7 cellular contexts compared by ENCODE assay signal in the genomic region with DNA sequence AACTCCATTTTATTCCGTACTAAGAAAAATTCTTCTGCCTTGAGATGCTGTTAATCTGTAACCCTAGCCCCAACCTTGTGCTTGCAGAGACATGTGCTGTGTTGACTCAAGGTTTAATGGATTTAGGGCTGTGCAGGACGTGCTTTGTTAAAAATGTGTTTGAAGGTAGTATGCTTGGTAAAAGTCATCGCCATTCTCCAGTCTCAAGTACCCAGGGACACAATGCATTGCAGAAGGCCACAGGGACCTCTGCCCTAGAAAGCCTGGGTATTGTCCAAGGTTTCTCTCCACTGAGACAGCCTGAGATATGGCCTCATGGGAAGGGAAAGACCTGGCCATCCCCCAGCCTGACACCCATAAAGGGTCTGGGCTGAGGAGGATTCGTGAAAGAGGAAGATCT. TPM values are rescaled to one million over a fixed set of nuclear protein-coding genes. Genes with fewer than 3 reads are reported as not detected.
DNase-seq lines count a peak whose midpoint lies in the region; ATAC-seq, FAIRE-seq and TF ChIP-seq lines count a peak whose summit lies in the region.
"Not testable (repeated sequence)": the region's sequence is repeated elsewhere in the genome, so short reads cannot be mapped to it uniquely, and the experiment has no call there.

No MANE protein-coding gene starts in this region.

- H3K36me3 ChIP-seq in WERI-Rb-1 (peaks cover 12% of the 10 kb centered on the region), endodermal cell (ENCODE audit: control insufficient read depth, insufficient read depth, low read length) (peaks cover 13% of the 10 kb centered on the region)
- H3K36me3 ChIP-seq in HepG2 (replicated peaks in 1 of 2; ENCODE audit: control insufficient read depth in 1 of 2, insufficient read depth in 2 of 2, low read length in 2 of 2), result not testable (repeated sequence)

- H3K27ac Mint-ChIP-seq in endodermal cell, result not testable (repeated sequence)
- H3K27ac Mint-ChIP-seq in progenitor cell of endocrine pancreas, result peak overlapping the region; percentile 56

- not testable (repeated sequence) for DNase-seq in D721Med (ENCODE audit: insufficient read length, low spot score); WERI-Rb-1; endodermal cell; progenitor cell of endocrine pancreas (ENCODE audit: low spot score, unreplicated experiment)
- DNase-seq in DMS53 treated with DMSO at 0.1 percent for 48 hours (lab: John Stamatoyannopoulos, UW; ENCODE audit: unreplicated experiment) (peak; percentile 12), epithelial cell of prostate (ENCODE audit: low read depth, low spot score) (peak; percentile 34), HepG2 (ENCODE audit: low spot score) (peak; percentile 33)

- H3K4me3 Mint-ChIP-seq in endodermal cell; progenitor cell of endocrine pancreas (ENCODE audit: low read depth): not testable (repeated sequence)

- FAIRE-seq in D721Med (lab: Jason Lieb, UNC), result peak; percentile 44
- FAIRE-seq in HepG2 (lab: Jason Lieb, UNC), result peak; percentile 39

- not testable (repeated sequence) for H3K79me2 ChIP-seq in HepG2 (ENCODE audit: insufficient read depth, low read length)

- CTCF ChIA-PET in HepG2 (lab: Yijun Ruan, JAX; ENCODE audit: low intra/inter-chr PET ratio, low total read pairs), result not testable (repeated sequence)

- not testable (repeated sequence) for H3K4me1 ChIP-seq in endodermal cell (ENCODE audit: control insufficient read depth, insufficient read depth, low read length)
- H3K4me1 ChIP-seq in HepG2 (ENCODE audit: insufficient read depth, low read length), result peaks cover 59% of the 10 kb centered on the region

- not testable (repeated sequence) for TF ChIP-seq CTCF in D721Med (IDR thresholded peaks at IDR 0.05; ENCODE audit: insufficient read depth, missing control alignments); WERI-Rb-1 (IDR thresholded peaks at IDR 0.05; ENCODE audit: low read depth, low read length); endodermal cell (conservative IDR thresholded peaks at IDR 0.05); HepG2 (CRISPR knock-in tag; IDR thresholded peaks at IDR 0.05); progenitor cell of endocrine pancreas (IDR thresholded peaks at IDR 0.05; ENCODE audit: unreplicated experiment)

- not testable (repeated sequence) for H3K27me3 Mint-ChIP-seq in endodermal cell (ENCODE audit: insufficient read depth); progenitor cell of endocrine pancreas

- not testable (repeated sequence) for TF ChIP-seq RAD21 in HepG2 (CRISPR knock-in tag; IDR thresholded peaks at IDR 0.05)

- ATAC-seq in HepG2, result not testable (repeated sequence)

- H2AFZ ChIP-seq in HepG2 (ENCODE audit: low read length), result peak overlapping the region; percentile 23

- in situ Hi-C loops in HepG2 (cut with HindIII; ENCODE audit: extremely low pct_ligation_motif_present, low pct_unique_long_range_greater_than_20kb), result not testable (repeated sequence)

- WGBS in endodermal cell (ENCODE audit: insufficient coverage in 1 of 2, insufficient read length in 1 of 2), 2 experiments, result 83 to 92% methylated on average over 2 to 4 of the region's 4 CpGs
- 21% methylated on average over 4 of the region's 4 CpGs for WGBS in HepG2 (ENCODE audit: low lambda C conversion rate)

- H3K9me3 Mint-ChIP-seq in endodermal cell (peaks cover 83% of the 10 kb centered on the region), progenitor cell of endocrine pancreas (ENCODE audit: low read depth) (peaks cover 49% of the 10 kb centered on the region)

- not testable (repeated sequence) for H3K27me3 ChIP-seq in WERI-Rb-1 (ENCODE audit: insufficient read depth, low read depth, severe bottlenecking); endodermal cell (ENCODE audit: control insufficient read depth, insufficient read depth, low read length, poor library complexity, severe bottlenecking); HepG2 (ENCODE audit: control insufficient read depth in 1 of 2, insufficient read depth in 2 of 2, low read length in 2 of 2)

- H3K27ac ChIP-seq in WERI-Rb-1 (peak overlapping the region; percentile 91; the same call in 1 of the 2 replicates), epithelial cell of prostate (peak overlapping the region; percentile 8), HepG2 (ENCODE audit: extremely low read length, insufficient read depth, low read length) (peak overlapping the region; percentile 57)
- not testable (repeated sequence) for H3K27ac ChIP-seq in endodermal cell (ENCODE audit: low read depth, low read length)

- TF ChIP-seq POLR2A in HepG2 (IDR thresholded peaks at IDR 0.05; ENCODE audit: insufficient read depth in 1 of 2, low read depth in 2 of 2, low read length in 2 of 2), result not testable (repeated sequence)

- H3K4me3 ChIP-seq in WERI-Rb-1 (ENCODE audit: low read depth, low read length); HepG2 (replicated peaks in 1 of 3; ENCODE audit: insufficient read depth in 1 of 3, low read depth in 2 of 3, low read length in 3 of 3): not testable (repeated sequence)
- H3K4me3 ChIP-seq in endodermal cell (ENCODE audit: low read length), result peak overlapping the region; percentile 34

- BruUV-seq in HepG2 (replicated peaks; lab: Mats Ljungman, UMichigan), result not testable (repeated sequence)

- peak overlapping the region; percentile 37 for H3K4me2 ChIP-seq in HepG2 (ENCODE audit: low read depth, low read length)

- H3K4me1 Mint-ChIP-seq in endodermal cell (peaks cover 27% of the 10 kb centered on the region), progenitor cell of endocrine pancreas (ENCODE audit: low read depth) (peaks cover 32% of the 10 kb centered on the region)

- H4K20me1 ChIP-seq in HepG2 (ENCODE audit: insufficient read depth, low read length), result not testable (repeated sequence)

- TF ChIP-seq EP300 in HepG2 (IDR thresholded peaks at IDR 0.05; ENCODE audit: low read depth in 2 of 2, low read length in 2 of 2), result peak in 1 of 2 experiments; percentile 48; a peak in 1 of 4 replicates
- TF ChIP-seq EP300 in HepG2 (CRISPR knock-in tag; IDR thresholded peaks at IDR 0.05; ENCODE audit: borderline replicate concordance), result not testable (repeated sequence)

- not testable (repeated sequence) for H3K9ac ChIP-seq in endodermal cell (ENCODE audit: extremely low read depth, low read length, poor library complexity, severe bottlenecking); HepG2 (ENCODE audit: insufficient read depth, low read depth, low read length)

- H3K9me3 ChIP-seq in WERI-Rb-1 (ENCODE audit: severe bottlenecking) (peaks cover 22% of the 10 kb centered on the region), endodermal cell (ENCODE audit: control insufficient read depth, low read length) (peaks cover 73% of the 10 kb centered on the region)
- H3K9me3 ChIP-seq in HepG2 (ENCODE audit: low read length), result not testable (repeated sequence)

- POLR2A ChIA-PET in HepG2 (lab: Yijun Ruan, JAX), result not testable (repeated sequence)

- H3K36me3 Mint-ChIP-seq in endodermal cell (ENCODE audit: low read depth) (peaks cover 26% of the 10 kb centered on the region), progenitor cell of endocrine pancreas (ENCODE audit: insufficient read depth) (peaks cover 46% of the 10 kb centered on the region)

- intact Hi-C loops in HepG2 (cut with micrococcal nuclease; ENCODE audit: unreplicated experiment), result not testable (repeated sequence)

RNA-seq across cellular contexts. Expression of gene ZNF350, which starts 28.8 kb away (rescaled TPM):
- total RNA-seq in endodermal cell (10 to 100 TPM in 1 of 2 donors, 1 to 10 TPM in 1; 8.3 to 11.2 TPM), HepG2 (2016; rRNA removed; fragmentation: Illumina TruSeq; extraction: Trizol) (6.9 and 10.0 TPM in 2 replicates), progenitor cell of endocrine pancreas (14.2 and 14.3 TPM in 2 replicates)
- 6.5 TPM for polyA plus RNA-seq in endodermal cell (2013, experiment 1 of 2)
- 6.4 TPM for polyA plus RNA-seq in endodermal cell (2013, experiment 2 of 2)
- 1.2 and 5.9 TPM in 2 replicates for total RNA-seq in HepG2 (2016; cell fraction: cytosol; rRNA removed; fragmentation: Illumina TruSeq; extraction: Trizol; ENCODE audit: low read depth)
- total RNA-seq in HepG2 (2016; cell fraction: insoluble cytoplasmic fraction; rRNA removed; fragmentation: Illumina TruSeq; extraction: Trizol), result 6.7 and 9.5 TPM in 2 replicates
- 2.5 and 4.6 TPM in 2 replicates for total RNA-seq in HepG2 (2016; cell fraction: membrane; rRNA removed; fragmentation: Illumina TruSeq; extraction: Trizol)
- total RNA-seq in HepG2 (2016; cell fraction: nucleus; rRNA removed; fragmentation: Illumina TruSeq; extraction: Trizol), result 5.4 and 7.0 TPM in 2 replicates
- polyA plus RNA-seq in HepG2 (2011; rRNA removed), result 3.0 and 3.7 TPM in 2 replicates
- 1.4 and 2.2 TPM in 2 replicates for polyA plus RNA-seq in HepG2 (2011; cell fraction: cytosol; rRNA removed)
- 2.1 and 3.4 TPM in 2 replicates for polyA plus RNA-seq in HepG2 (2011; cell fraction: nucleus; rRNA removed)
- polyA plus RNA-seq in HepG2 (2012), result 3.9 and 5.3 TPM in 2 replicates
- 0.47 and 0.63 TPM in 2 replicates for polyA plus RNA-seq in HepG2 (2016; cell fraction: cytosol; fragmentation: Illumina TruSeq; extraction: Trizol; ENCODE audit: low read depth)
- 6.3 and 6.4 TPM in 2 replicates for polyA plus RNA-seq in HepG2 (2016; cell fraction: insoluble cytoplasmic fraction; fragmentation: Illumina TruSeq; extraction: Trizol; ENCODE audit: low read depth)
- 0.85 and 0.90 TPM in 2 replicates for polyA plus RNA-seq in HepG2 (2016; cell fraction: membrane; fragmentation: Illumina TruSeq; extraction: Trizol; ENCODE audit: low read depth)
- 4.3 and 11.1 TPM in 2 replicates for polyA plus RNA-seq in HepG2 (2016; cell fraction: nucleus; fragmentation: Illumina TruSeq; extraction: Trizol; ENCODE audit: insufficient read depth, low read depth)
- polyA minus RNA-seq in HepG2 (2011; rRNA and poly(A)+ RNA removed; ENCODE audit: low replicate concordance), result 1.6 and 2.6 TPM in 2 replicates
- polyA minus RNA-seq in HepG2 (2011; cell fraction: cytosol; rRNA and poly(A)+ RNA removed), result 2.6 and 4.0 TPM in 2 replicates
- polyA minus RNA-seq in HepG2 (2011; cell fraction: nucleus; rRNA and poly(A)+ RNA removed), result 14.8 and 18.3 TPM in 2 replicates

RNA-seq across cellular contexts. Expression of gene ZNF613, which starts 30.6 kb away (rescaled TPM):
- total RNA-seq in endodermal cell (10 to 100 TPM; 17.5 to 22.5 TPM), HepG2 (2016; rRNA removed; fragmentation: Illumina TruSeq; extraction: Trizol) (8.3 and 9.6 TPM in 2 replicates), progenitor cell of endocrine pancreas (14.0 and 15.8 TPM in 2 replicates)
- 6.6 TPM for polyA plus RNA-seq in endodermal cell (2013, experiment 1 of 2)
- polyA plus RNA-seq in endodermal cell (2013, experiment 2 of 2), result 5.7 TPM
- 1.7 and 1.9 TPM in 2 replicates for total RNA-seq in HepG2 (2016; cell fraction: cytosol; rRNA removed; fragmentation: Illumina TruSeq; extraction: Trizol; ENCODE audit: low read depth)
- total RNA-seq in HepG2 (2016; cell fraction: insoluble cytoplasmic fraction; rRNA removed; fragmentation: Illumina TruSeq; extraction: Trizol), result 6.6 and 9.2 TPM in 2 replicates
- 3.4 and 3.8 TPM in 2 replicates for total RNA-seq in HepG2 (2016; cell fraction: membrane; rRNA removed; fragmentation: Illumina TruSeq; extraction: Trizol)
- 6.4 and 7.1 TPM in 2 replicates for total RNA-seq in HepG2 (2016; cell fraction: nucleus; rRNA removed; fragmentation: Illumina TruSeq; extraction: Trizol)
- 3.6 and 3.7 TPM in 2 replicates for polyA plus RNA-seq in HepG2 (2011; rRNA removed)
- polyA plus RNA-seq in HepG2 (2011; cell fraction: cytosol; rRNA removed), result 1.8 and 2.5 TPM in 2 replicates
- 3.3 and 4.1 TPM in 2 replicates for polyA plus RNA-seq in HepG2 (2011; cell fraction: nucleus; rRNA removed)
- 2.3 and 3.3 TPM in 2 replicates for polyA plus RNA-seq in HepG2 (2012)
- 0.77 TPM in 2 replicates for polyA plus RNA-seq in HepG2 (2016; cell fraction: cytosol; fragmentation: Illumina TruSeq; extraction: Trizol; ENCODE audit: low read depth)
- polyA plus RNA-seq in HepG2 (2016; cell fraction: insoluble cytoplasmic fraction; fragmentation: Illumina TruSeq; extraction: Trizol; ENCODE audit: low read depth), result 4.8 and 6.5 TPM in 2 replicates
- 0.82 and 1.8 TPM in 2 replicates for polyA plus RNA-seq in HepG2 (2016; cell fraction: membrane; fragmentation: Illumina TruSeq; extraction: Trizol; ENCODE audit: low read depth)
- polyA plus RNA-seq in HepG2 (2016; cell fraction: nucleus; fragmentation: Illumina TruSeq; extraction: Trizol; ENCODE audit: insufficient read depth, low read depth), result 7.2 and 8.4 TPM in 2 replicates
- 2.5 and 3.5 TPM in 2 replicates for polyA minus RNA-seq in HepG2 (2011; rRNA and poly(A)+ RNA removed; ENCODE audit: low replicate concordance)
- polyA minus RNA-seq in HepG2 (2011; cell fraction: cytosol; rRNA and poly(A)+ RNA removed), result 2.9 and 3.9 TPM in 2 replicates
- polyA minus RNA-seq in HepG2 (2011; cell fraction: nucleus; rRNA and poly(A)+ RNA removed), result 14.9 and 18.2 TPM in 2 replicates

RNA-seq across cellular contexts. Expression of gene ZNF615, which starts 50.2 kb away (rescaled TPM):
- 10 to 100 TPM; 19.3 to 29.1 TPM for total RNA-seq in endodermal cell
- 9.8 TPM for polyA plus RNA-seq in endodermal cell (2013, experiment 1 of 2)
- polyA plus RNA-seq in endodermal cell (2013, experiment 2 of 2), result 10.5 TPM
- total RNA-seq in HepG2 (2016; rRNA removed; fragmentation: Illumina TruSeq; extraction: Trizol), result 7.8 and 13.9 TPM in 2 replicates
- 1.2 and 1.9 TPM in 2 replicates for total RNA-seq in HepG2 (2016; cell fraction: cytosol; rRNA removed; fragmentation: Illumina TruSeq; extraction: Trizol; ENCODE audit: low read depth)
- total RNA-seq in HepG2 (2016; cell fraction: insoluble cytoplasmic fraction; rRNA removed; fragmentation: Illumina TruSeq; extraction: Trizol), result 8.6 and 12.8 TPM in 2 replicates
- total RNA-seq in HepG2 (2016; cell fraction: membrane; rRNA removed; fragmentation: Illumina TruSeq; extraction: Trizol), result 4.1 and 4.7 TPM in 2 replicates
- total RNA-seq in HepG2 (2016; cell fraction: nucleus; rRNA removed; fragmentation: Illumina TruSeq; extraction: Trizol), result 7.5 and 10.2 TPM in 2 replicates
- 5.1 and 5.2 TPM in 2 replicates for polyA plus RNA-seq in HepG2 (2011; rRNA removed)
- polyA plus RNA-seq in HepG2 (2011; cell fraction: cytosol; rRNA removed), result 2.1 and 3.2 TPM in 2 replicates
- polyA plus RNA-seq in HepG2 (2011; cell fraction: nucleus; rRNA removed), result 4.5 and 8.3 TPM in 2 replicates
- 6.5 and 6.9 TPM in 2 replicates for polyA plus RNA-seq in HepG2 (2012)
- polyA plus RNA-seq in HepG2 (2016; cell fraction: cytosol; fragmentation: Illumina TruSeq; extraction: Trizol; ENCODE audit: low read depth), result 0.46 and 0.55 TPM in 2 replicates
- 6.9 and 7.6 TPM in 2 replicates for polyA plus RNA-seq in HepG2 (2016; cell fraction: insoluble cytoplasmic fraction; fragmentation: Illumina TruSeq; extraction: Trizol; ENCODE audit: low read depth)
- polyA plus RNA-seq in HepG2 (2016; cell fraction: membrane; fragmentation: Illumina TruSeq; extraction: Trizol; ENCODE audit: low read depth), result 0.94 and 1.3 TPM in 2 replicates
- polyA plus RNA-seq in HepG2 (2016; cell fraction: nucleus; fragmentation: Illumina TruSeq; extraction: Trizol; ENCODE audit: insufficient read depth, low read depth), result 9.7 and 9.8 TPM in 2 replicates
- 5.1 and 7.0 TPM in 2 replicates for polyA minus RNA-seq in HepG2 (2011; rRNA and poly(A)+ RNA removed; ENCODE audit: low replicate concordance)
- 5.5 and 7.0 TPM in 2 replicates for polyA minus RNA-seq in HepG2 (2011; cell fraction: cytosol; rRNA and poly(A)+ RNA removed)
- polyA minus RNA-seq in HepG2 (2011; cell fraction: nucleus; rRNA and poly(A)+ RNA removed), result 16.0 and 28.8 TPM in 2 replicates
- total RNA-seq in progenitor cell of endocrine pancreas, result 17.5 and 17.7 TPM in 2 replicates

RNA-seq across cellular contexts. Expression of gene ZNF649, which starts 53.0 kb away (rescaled TPM):
- 10 to 100 TPM; 61.0 to 69.3 TPM for total RNA-seq in endodermal cell
- 24.6 TPM for polyA plus RNA-seq in endodermal cell (2013, experiment 1 of 2)
- polyA plus RNA-seq in endodermal cell (2013, experiment 2 of 2), result 21.7 TPM
- 13.4 and 13.9 TPM in 2 replicates for total RNA-seq in HepG2 (2016; rRNA removed; fragmentation: Illumina TruSeq; extraction: Trizol)
- 1.3 TPM in 2 replicates for total RNA-seq in HepG2 (2016; cell fraction: cytosol; rRNA removed; fragmentation: Illumina TruSeq; extraction: Trizol; ENCODE audit: low read depth)
- total RNA-seq in HepG2 (2016; cell fraction: insoluble cytoplasmic fraction; rRNA removed; fragmentation: Illumina TruSeq; extraction: Trizol), result 12.6 and 13.3 TPM in 2 replicates
- 3.4 and 5.6 TPM in 2 replicates for total RNA-seq in HepG2 (2016; cell fraction: membrane; rRNA removed; fragmentation: Illumina TruSeq; extraction: Trizol)
- total RNA-seq in HepG2 (2016; cell fraction: nucleus; rRNA removed; fragmentation: Illumina TruSeq; extraction: Trizol), result 18.1 and 25.0 TPM in 2 replicates
- polyA plus RNA-seq in HepG2 (2011; rRNA removed), result 2.6 and 3.0 TPM in 2 replicates
- polyA plus RNA-seq in HepG2 (2011; cell fraction: cytosol; rRNA removed), result 0.82 and 1.4 TPM in 2 replicates
- polyA plus RNA-seq in HepG2 (2011; cell fraction: nucleus; rRNA removed), result 5.4 and 5.9 TPM in 2 replicates
- 2.4 and 4.6 TPM in 2 replicates for polyA plus RNA-seq in HepG2 (2012)
- polyA plus RNA-seq in HepG2 (2016; cell fraction: cytosol; fragmentation: Illumina TruSeq; extraction: Trizol; ENCODE audit: low read depth), result 0.31 and 0.35 TPM in 2 replicates
- polyA plus RNA-seq in HepG2 (2016; cell fraction: insoluble cytoplasmic fraction; fragmentation: Illumina TruSeq; extraction: Trizol; ENCODE audit: low read depth), result 6.6 and 6.8 TPM in 2 replicates
- 0.82 and 1.0 TPM in 2 replicates for polyA plus RNA-seq in HepG2 (2016; cell fraction: membrane; fragmentation: Illumina TruSeq; extraction: Trizol; ENCODE audit: low read depth)
- polyA plus RNA-seq in HepG2 (2016; cell fraction: nucleus; fragmentation: Illumina TruSeq; extraction: Trizol; ENCODE audit: insufficient read depth, low read depth), result 7.2 and 10.7 TPM in 2 replicates
- 0.12 and 6.1 TPM in 2 replicates for polyA minus RNA-seq in HepG2 (2011; rRNA and poly(A)+ RNA removed; ENCODE audit: low replicate concordance)
- polyA minus RNA-seq in HepG2 (2011; cell fraction: cytosol; rRNA and poly(A)+ RNA removed), result 3.3 and 3.6 TPM in 2 replicates
- 37.2 and 49.7 TPM in 2 replicates for polyA minus RNA-seq in HepG2 (2011; cell fraction: nucleus; rRNA and poly(A)+ RNA removed)
- 41.4 and 42.4 TPM in 2 replicates for total RNA-seq in progenitor cell of endocrine pancreas
